In genomic region chr12:6899837-6900519, GRCh38 we compare ENCODE assay signal across 1 cellular context.
A peak's percentile ranks its signal among the peaks of the same experiment; 100 is the strongest.
TF ChIP-seq lines count a peak whose summit lies in the region.

No MANE protein-coding gene starts in this region.

TF ChIP-seq in HEK293, 187 proteins besides CTCF, POLR2A, EP300 and RAD21 (continued from another document):
- TF ChIP-seq, protein P1, sequence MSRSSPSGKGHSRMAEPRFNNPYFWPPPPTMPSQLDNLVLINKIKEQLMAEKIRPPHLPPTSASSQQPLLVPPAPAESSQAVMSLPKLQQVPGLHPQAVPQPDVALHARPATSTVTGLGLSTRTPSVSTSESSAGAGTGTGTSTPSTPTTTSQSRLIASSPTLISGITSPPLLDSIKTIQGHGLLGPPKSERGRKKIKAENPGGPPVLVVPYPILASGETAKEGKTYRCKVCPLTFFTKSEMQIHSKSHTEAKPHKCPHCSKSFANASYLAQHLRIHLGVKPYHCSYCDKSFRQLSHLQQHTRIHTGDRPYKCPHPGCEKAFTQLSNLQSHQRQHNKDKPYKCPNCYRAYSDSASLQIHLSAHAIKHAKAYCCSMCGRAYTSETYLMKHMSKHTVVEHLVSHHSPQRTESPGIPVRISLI (tag by site-specific recombination; IDR thresholded peaks at IDR 0.05): 0 out of 2 replicates have a peak, but pooled peaks have one; percentile 45
- TF ChIP-seq ZBTB17 (tag by site-specific recombination; IDR thresholded peaks at IDR 0.05) (peak; percentile 58), ZBTB8A (tag by site-specific recombination; IDR thresholded peaks at IDR 0.05) (0 out of 2 replicates have a peak, but pooled peaks have one; percentile 24), KLF9 (tag by site-specific recombination; IDR thresholded peaks at IDR 0.05; ENCODE audit: low read depth) (peak; percentile 74)
